24 cellular contexts compared by ENCODE assay signal in the genomic region with DNA sequence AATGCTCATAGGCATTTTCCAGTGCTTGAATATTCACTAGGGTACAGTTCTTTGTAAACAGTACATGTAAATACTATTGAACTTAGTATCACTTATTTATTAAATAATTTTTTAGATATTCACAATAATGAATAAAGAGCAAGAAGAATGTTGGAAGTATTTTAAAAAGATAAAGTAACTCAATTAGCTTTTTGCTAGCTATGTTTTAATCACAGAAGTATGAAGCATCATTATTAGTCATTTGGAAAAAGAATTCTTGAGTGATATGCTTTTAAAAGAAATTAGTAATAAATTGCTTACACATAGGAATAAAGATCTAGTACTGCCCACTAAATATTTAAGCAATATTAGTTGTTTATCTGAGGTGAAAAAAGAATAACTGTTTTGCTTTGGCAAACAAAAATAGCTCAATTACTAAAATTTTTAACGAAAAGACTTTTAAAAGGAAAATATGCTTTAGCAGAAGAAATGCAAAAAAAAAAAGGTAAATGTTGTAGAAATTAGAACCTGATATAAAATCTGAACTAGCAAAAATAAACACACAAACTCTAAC.
"Had no signal": no experiment of that assay in that cellular context is flagged by ENCODE, and none has a peak within 500 bp of the region (broad histone marks: within the 10 kb centered on the region; RNA-seq: fewer than 3 reads in every experiment).

No MANE protein-coding gene starts in this region.

- ATAC-seq: foreskin keratinocyte; left lung; lower lobe of right lung; pancreas; stimulated activated naive B cell treated with anti-CD40 and anti-IgM and Interleukin-4, amounts not matched to agents 10 μg/mL and 1 μg/mL and 100 μg/mL, for 72 hours; stimulated activated naive CD8-positive, alpha-beta T cell treated with anti-CD3 and anti-CD28 coated beads, Interleukin-15, amount 100 ng/mL, for 72 hours had no signal

- H3K27me3 Mint-ChIP-seq: naive B cell; stimulated activated naive B cell treated with anti-CD40 and anti-IgM and Interleukin-4, amounts not matched to agents 10 μg/mL and 1 μg/mL and 100 μg/mL, for 72 hours; stimulated activated naive CD8-positive, alpha-beta T cell treated with anti-CD3 and anti-CD28 coated beads, Interleukin-15, amount 100 ng/mL, for 72 hours had no signal

- H3K27ac ChIP-seq: foreskin keratinocyte, left lung, lower lobe of right lung, pancreas, prostate gland, right lobe of liver, thoracic aorta had no signal

- H3K9me3 Mint-ChIP-seq: endodermal cell; naive B cell; nephron; stimulated activated naive B cell treated with anti-CD40 and anti-IgM and Interleukin-4, amounts not matched to agents 10 μg/mL and 1 μg/mL and 100 μg/mL, for 72 hours; stimulated activated naive CD8-positive, alpha-beta T cell treated with anti-CD3 and anti-CD28 coated beads, Interleukin-15, amount 100 ng/mL, for 72 hours had no signal

- H3K4me3 ChIP-seq: coronary artery, left lung, lower lobe of right lung, pancreas, prostate gland, right lobe of liver, spleen, thoracic aorta, transverse colon had no signal

- DNase-seq: effector CD4-positive, alpha-beta T cell; endodermal cell; foreskin keratinocyte; head of caudate nucleus; hippocampal formation; left lung; lower lobe of right lung; mesendoderm; naive B cell; occipital lobe; pancreas; right lobe of liver; spleen; stimulated activated CD4-positive, alpha-beta T cell treated with anti-CD3 and anti-CD28 coated beads, Interleukin-15, amount 100 ng/mL, for 24 hours; stimulated activated CD4-positive, alpha-beta T cell treated with anti-CD3 and anti-CD28 coated beads, Interleukin-1b, Interleukin-23, amount 100 ng/mL, for 48 hours; stimulated activated CD4-positive, alpha-beta T cell treated with anti-CD3 and anti-CD28 coated beads, Interleukin-4, amount 100 ng/mL, for 24 hours; stimulated activated naive B cell treated with anti-CD40 and anti-IgM and Interleukin-4, amounts not matched to agents 10 μg/mL and 1 μg/mL and 100 μg/mL, for 72 hours; stimulated activated naive CD8-positive, alpha-beta T cell treated with anti-CD3 and anti-CD28 coated beads, Interleukin-15, amount 100 ng/mL, for 72 hours; transverse colon had no signal

- H3K27ac Mint-ChIP-seq: endodermal cell; stimulated activated naive B cell treated with anti-CD40 and anti-IgM and Interleukin-4, amounts not matched to agents 10 μg/mL and 1 μg/mL and 100 μg/mL, for 72 hours; stimulated activated naive CD8-positive, alpha-beta T cell treated with anti-CD3 and anti-CD28 coated beads, Interleukin-15, amount 100 ng/mL, for 72 hours had no signal

- H3K4me3 Mint-ChIP-seq: endodermal cell; naive B cell; nephron; stimulated activated naive B cell treated with anti-CD40 and anti-IgM and Interleukin-4, amounts not matched to agents 10 μg/mL and 1 μg/mL and 100 μg/mL, for 72 hours; stimulated activated naive CD8-positive, alpha-beta T cell treated with anti-CD3 and anti-CD28 coated beads, Interleukin-15, amount 100 ng/mL, for 72 hours had no signal

- H3K36me3 Mint-ChIP-seq: naive B cell had no signal

- FAIRE-seq: endothelial cell of umbilical vein, pancreas had no signal

- H3K9me3 ChIP-seq: left lung, lower lobe of right lung, pancreas, prostate gland, right lobe of liver, spleen, thoracic aorta, transverse colon had no signal

- H3K27me3 ChIP-seq: foreskin keratinocyte, left lung, pancreas, right lobe of liver, spleen, transverse colon had no signal

- H3K36me3 ChIP-seq: left lung, lower lobe of right lung, pancreas, prostate gland, right lobe of liver, spleen, thoracic aorta, transverse colon had no signal
